Comparison of ENCODE assay signal across 24 cellular contexts in genomic region chr2:83703598-83703997, GRCh38.
"Had no signal": no experiment of that assay in that cellular context is flagged by ENCODE, and none has a peak within 500 bp of the region (broad histone marks: within the 10 kb centered on the region; RNA-seq: fewer than 3 reads in every experiment).

No MANE protein-coding gene starts in this region.

- FAIRE-seq: endometrium, islet of Langerhans, keratinocyte had no signal

- H3K9me3 ChIP-seq: colonic mucosa, esophagus squamous epithelium, gastrocnemius medialis, lower lobe of right lung had no signal

- H3K27ac ChIP-seq: colonic mucosa, epithelial cell of prostate, esophagus squamous epithelium, gastrocnemius medialis, heart right ventricle, left lung, lower lobe of right lung had no signal

- H3K4me3 ChIP-seq: colonic mucosa, esophagus squamous epithelium, gastrocnemius medialis, heart right ventricle, left lung, lower lobe of right lung had no signal

- ATAC-seq: effector memory CD8-positive, alpha-beta T cell; esophagus mucosa; gastrocnemius medialis; heart right ventricle; left cardiac atrium; left lung; left ventricle myocardium superior; lower lobe of right lung had no signal

- H3K4me1 ChIP-seq: colonic mucosa, esophagus squamous epithelium, gastrocnemius medialis, heart right ventricle, left lung, lower lobe of right lung had no signal

- H3K27me3 ChIP-seq: colonic mucosa, esophagus squamous epithelium, gastrocnemius medialis, heart right ventricle, left lung had no signal

- H3K36me3 ChIP-seq: colonic mucosa, esophagus squamous epithelium, gastrocnemius medialis, heart right ventricle, left lung, lower lobe of right lung had no signal

- DNase-seq: colonic mucosa; cortex of kidney; effector CD8-positive, alpha-beta T cell; effector memory CD8-positive, alpha-beta T cell; endodermal cell; erythroblast; esophagus squamous epithelium; foreskin fibroblast; foreskin melanocyte; gastrocnemius medialis; glutamatergic neuron; head of caudate nucleus; heart right ventricle; hippocampal formation; left cardiac atrium; left lung; left ventricle myocardium superior; lower lobe of right lung; mesenchymal stem cell had no signal
